ENCODE assay signal across 1 cellular context in genomic region chr12:46383654-46384450, GRCh38.
TF ChIP-seq lines count a peak whose summit lies in the region.

No MANE protein-coding gene starts in this region.

TF ChIP-seq in HepG2, 621 proteins besides CTCF, POLR2A, EP300 and RAD21 (continued from another document and continues in another):
- TF ChIP-seq ZGPAT (CRISPR knock-in tag; IDR thresholded peaks at IDR 0.05), result peak; percentile 57; the same call in 1 of the 2 replicates
- peak; percentile 61; the same call in 1 of the 2 replicates for TF ChIP-seq ZNF318 (CRISPR knock-in tag; IDR thresholded peaks at IDR 0.05)
- TF ChIP-seq ZNF776 (CRISPR knock-in tag; IDR thresholded peaks at IDR 0.05), result peak; percentile 71
- peak; percentile 57 for TF ChIP-seq ZBTB38 (CRISPR knock-in tag; IDR thresholded peaks at IDR 0.05)
- no peak for TF ChIP-seq TFDP1 (CRISPR knock-in tag; IDR thresholded peaks at IDR 0.05; ENCODE audit: borderline replicate concordance)
- 0 out of 2 replicates have a peak, but pooled peaks have one; percentile 55 for TF ChIP-seq PRDM4 (CRISPR knock-in tag; IDR thresholded peaks at IDR 0.05; ENCODE audit: borderline replicate concordance)
- TF ChIP-seq ZNF3 (CRISPR knock-in tag; IDR thresholded peaks at IDR 0.05), result no peak
- no peak; the same call in 1 of the 2 replicates for TF ChIP-seq THAP7 (CRISPR knock-in tag; IDR thresholded peaks at IDR 0.05)
- TF ChIP-seq ZBTB39 (CRISPR knock-in tag; IDR thresholded peaks at IDR 0.05), result 0 out of 2 replicates have a peak, but pooled peaks have one; percentile 2
- TF ChIP-seq GATAD1 (CRISPR knock-in tag; IDR thresholded peaks at IDR 0.05), result 0 out of 2 replicates have a peak, but pooled peaks have one; percentile 28
- no peak for TF ChIP-seq GLMP (CRISPR knock-in tag; IDR thresholded peaks at IDR 0.05; ENCODE audit: borderline replicate concordance)
- TF ChIP-seq NBN (conservative IDR thresholded peaks at IDR 0.05), result no peak
- TF ChIP-seq GTF3A (CRISPR knock-in tag; conservative IDR thresholded peaks at IDR 0.05), result 0 out of 2 replicates have a peak, but pooled peaks have one; percentile 27
- peak; percentile 18; the same call in 1 of the 2 replicates for TF ChIP-seq CCDC6 (CRISPR knock-in tag; IDR thresholded peaks at IDR 0.05)
- peak; percentile 81 for TF ChIP-seq PITX1 (CRISPR knock-in tag; IDR thresholded peaks at IDR 0.05)
- 0 out of 2 replicates have a peak, but pooled peaks have one; percentile 52 for TF ChIP-seq TOE1 (CRISPR knock-in tag; IDR thresholded peaks at IDR 0.05)
- peak; percentile 79 for TF ChIP-seq MXD3 (CRISPR knock-in tag; IDR thresholded peaks at IDR 0.05)
- TF ChIP-seq ZNF746 (CRISPR knock-in tag; IDR thresholded peaks at IDR 0.05), result peak; percentile 64; the same call in 1 of the 2 replicates
- peak; percentile 63; the same call in 1 of the 2 replicates for TF ChIP-seq ZSCAN9 (CRISPR knock-in tag; IDR thresholded peaks at IDR 0.05; ENCODE audit: borderline replicate concordance)
- no peak for TF ChIP-seq ZNF451 (CRISPR knock-in tag; IDR thresholded peaks at IDR 0.05)
- TF ChIP-seq ZNF543 (CRISPR knock-in tag; IDR thresholded peaks at IDR 0.05), result peak; percentile 73; the same call in 1 of the 2 replicates
- TF ChIP-seq ZC3H4 (CRISPR knock-in tag; IDR thresholded peaks at IDR 0.05; ENCODE audit: borderline replicate concordance), result peak; percentile 47; the same call in 1 of the 2 replicates
- no peak for TF ChIP-seq NFIB (CRISPR knock-in tag; IDR thresholded peaks at IDR 0.05; ENCODE audit: borderline replicate concordance)
- peak; percentile 56; the same call in 1 of the 2 replicates for TF ChIP-seq ZFP1 (CRISPR knock-in tag; IDR thresholded peaks at IDR 0.05)
- peak; percentile 96 for TF ChIP-seq HNRNPK (IDR thresholded peaks at IDR 0.05; ENCODE audit: low read depth, low read length, poor library complexity, severe bottlenecking)
- peak; percentile 74 for TF ChIP-seq MED1 (CRISPR knock-in tag; IDR thresholded peaks at IDR 0.05)
- TF ChIP-seq KDM5B (CRISPR knock-in tag; IDR thresholded peaks at IDR 0.05; ENCODE audit: borderline replicate concordance), result peak; percentile 63; the same call in 1 of the 2 replicates
- TF ChIP-seq U2AF2 (IDR thresholded peaks at IDR 0.05; ENCODE audit: low read depth, low read length), result 0 out of 2 replicates have a peak, but pooled peaks have one; percentile 45
- TF ChIP-seq HMG20B (CRISPR knock-in tag; conservative IDR thresholded peaks at IDR 0.05), result peak; percentile 31; the same call in 1 of the 2 replicates
- peak; percentile 83; the same call in 1 of the 2 replicates for TF ChIP-seq SNAI1 (CRISPR knock-in tag; IDR thresholded peaks at IDR 0.05; ENCODE audit: borderline replicate concordance)
- no peak for TF ChIP-seq HES4 (CRISPR knock-in tag; IDR thresholded peaks at IDR 0.05; ENCODE audit: borderline replicate concordance)
- TF ChIP-seq PATZ1 (CRISPR knock-in tag; IDR thresholded peaks at IDR 0.05), result peak; percentile 63
- TF ChIP-seq NR0B2 (CRISPR knock-in tag; IDR thresholded peaks at IDR 0.05), result peak; percentile 47; the same call in 1 of the 2 replicates
- TF ChIP-seq ZNF720 (CRISPR knock-in tag; IDR thresholded peaks at IDR 0.05), result no peak
- TF ChIP-seq MEF2D (CRISPR knock-in tag; IDR thresholded peaks at IDR 0.05), result peak; percentile 59; the same call in 1 of the 2 replicates
- TF ChIP-seq NFYB (CRISPR knock-in tag; IDR thresholded peaks at IDR 0.05), result 0 out of 2 replicates have a peak, but pooled peaks have one; percentile 18
- peak; percentile 49 for TF ChIP-seq ATF7-NPFF (CRISPR knock-in tag; IDR thresholded peaks at IDR 0.05; ENCODE audit: low read depth)
